8 cellular contexts compared by ENCODE assay signal in genomic region chr12:49707127-49707811, GRCh38. TPM values are rescaled to one million over a fixed set of nuclear protein-coding genes. Genes with fewer than 3 reads are reported as not detected.
DNase-seq lines count a peak whose midpoint lies in the region; ATAC-seq and TF ChIP-seq lines count a peak whose summit lies in the region.

TSS of gene FMNL3 (minus strand) at chr12:49707405. CDS start at chr12:49707180, 225 bp downstream.

- peak; percentile 43 for ATAC-seq in HG03378 (IDR thresholded peaks at IDR 0.05; ENCODE audit: unreplicated experiment)

- peak; percentile 77 for TF ChIP-seq POLR2A in GM19099 (IDR thresholded peaks at IDR 0.05; ENCODE audit: extremely low read depth, insufficient read length, low read depth)

- peak; percentile 98 for DNase-seq in Ammon's horn (ENCODE audit: low spot score)
- DNase-seq in NCI-H446 treated with DMSO at 0.1 percent for 48 hours (lab: John Stamatoyannopoulos, UW): peak; percentile 81
- peak; percentile 98 for DNase-seq in activated CD4-positive, alpha-beta T cell treated with anti-CD3 and anti-CD28 coated beads for 1 hour
- peak; percentile 99 for DNase-seq in cerebellum (ENCODE audit: low spot score)
- peak; percentile 78 for DNase-seq in kidney glomerular epithelial cell (lab: John Stamatoyannopoulos, UW)
- peak; percentile 97 to 99 for DNase-seq in stimulated activated CD4-positive, alpha-beta T cell treated with anti-CD3 and anti-CD28 coated beads, Interleukin-1b, Interleukin-23, amount 100 ng/mL, for 1 hour (ENCODE audit: low read depth in 2 of 2)

RNA-seq across cellular contexts. Expression of gene FMNL3, which starts in this region (rescaled TPM):
- 22.7 TPM for total RNA-seq in cerebellum

Comparison
In these comparisons a context has a peak if more than half of its experiments do, and no peak if none do; other contexts are left out.
1. Peak in every context shown above with its lines: DNase-seq and ATAC-seq.